In the genomic region with DNA sequence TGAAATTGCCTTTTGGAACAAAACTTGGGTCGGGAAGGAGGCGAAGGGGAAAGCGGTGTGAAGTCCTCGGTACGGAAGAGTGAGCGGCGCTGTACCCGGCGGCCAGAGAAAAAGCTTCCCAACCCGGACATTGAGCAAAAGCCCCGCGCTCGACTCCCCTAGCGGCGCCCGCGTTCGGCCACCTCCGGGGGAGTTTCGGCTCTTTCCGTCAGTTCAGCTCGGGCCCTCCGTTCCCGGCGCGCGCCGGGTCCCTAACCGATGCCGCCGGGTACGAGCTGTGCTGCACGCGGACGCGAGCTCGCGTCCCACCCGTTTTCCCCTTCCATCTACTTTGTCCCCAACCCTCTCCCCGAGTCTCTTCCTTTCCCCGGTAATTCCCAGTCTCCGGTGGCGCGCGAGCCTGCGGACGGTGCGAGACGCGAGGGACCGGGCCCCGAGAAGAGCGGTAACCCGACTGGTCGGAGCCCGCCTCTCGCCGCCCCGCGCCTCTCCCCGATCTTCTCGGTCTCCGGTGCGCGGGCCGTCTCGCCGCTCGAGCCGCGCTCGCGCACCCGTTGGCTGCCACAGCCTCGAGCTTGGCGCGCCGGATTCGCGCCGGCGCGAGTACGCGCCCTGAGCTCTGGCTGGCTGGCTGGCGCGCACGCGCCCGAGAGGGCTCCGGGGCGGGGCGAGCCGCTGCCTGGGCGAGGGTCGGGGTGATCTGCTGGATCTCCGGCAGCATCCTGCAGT, we compare ENCODE assay signal across 8 cellular contexts.
A peak's percentile ranks its signal among the peaks of the same experiment; 100 is the strongest.
DNase-seq lines count a peak whose midpoint lies in the region; ATAC-seq lines count a peak whose summit lies in the region.

No MANE protein-coding gene starts in this region.

- ATAC-seq in GM18907 (IDR thresholded peaks at IDR 0.05; ENCODE audit: unreplicated experiment) (peak; percentile 69), HG03196 (IDR thresholded peaks at IDR 0.05; ENCODE audit: unreplicated experiment) (peak; percentile 61)
- peak; percentile 83 to 86 for ATAC-seq in activated CD4-positive, CD25-positive, alpha-beta regulatory T cell treated with anti-CD3 and anti-CD28 coated beads, Interleukin-2, amount 50 U/mL, for 24 hours
- ATAC-seq in central memory CD8-positive, alpha-beta T cell (replicated peaks; ENCODE audit: extremely low read depth, poor library complexity, severe bottlenecking): peak; percentile 84

- peaks cover 3% of the 10 kb centered on the region for H3K36me3 Mint-ChIP-seq in central memory CD8-positive, alpha-beta T cell (ENCODE audit: insufficient read depth)

- peak overlapping the region; percentile 57 for H3K27ac Mint-ChIP-seq in central memory CD8-positive, alpha-beta T cell (ENCODE audit: low read depth)

- H3K9me3 Mint-ChIP-seq in central memory CD8-positive, alpha-beta T cell: no peaks in the 10 kb centered on the region

- H3K27me3 Mint-ChIP-seq in central memory CD8-positive, alpha-beta T cell: no peaks in the 10 kb centered on the region

- DNase-seq in AG08395 (ENCODE audit: low spot score): peak; percentile 94
- DNase-seq in NCI-H345 (lab: John Stamatoyannopoulos, UW): peak; percentile 80
- DNase-seq in central memory CD8-positive, alpha-beta T cell (ENCODE audit: low spot score in 2 of 2): peak; percentile 67 to 74
- peak; percentile 89 for DNase-seq in kidney glomerular epithelial cell (lab: John Stamatoyannopoulos, UW)
- DNase-seq in stimulated activated CD4-positive, alpha-beta T cell treated with anti-CD3 and anti-CD28 coated beads, Interleukin-15, amount 100 ng/mL, for 24 hours: peak; percentile 95

- peaks cover 19% of the 10 kb centered on the region for H3K4me1 Mint-ChIP-seq in central memory CD8-positive, alpha-beta T cell

- H3K4me3 Mint-ChIP-seq in central memory CD8-positive, alpha-beta T cell: peak overlapping the region; percentile 70

Comparison
In these comparisons a context has a peak if more than half of its experiments do, and no peak if none do; other contexts are left out.
1. Peak in every context shown above with its lines: DNase-seq and ATAC-seq.